Comparison of ENCODE assay signal across 8 cellular contexts in genomic region chr9:128946945-128947422, GRCh38. TPM values are rescaled to one million over a fixed set of nuclear protein-coding genes. Genes with fewer than 3 reads are reported as not detected.
DNase-seq lines count a peak whose midpoint lies in the region; ATAC-seq and TF ChIP-seq lines count a peak whose summit lies in the region.

No MANE protein-coding gene starts in this region.

- TF ChIP-seq CTCF in activated B cell treated with CpG ODN at 0.5 μM for 24 hours (IDR thresholded peaks at IDR 0.05) (no peak), GM10248 (IDR thresholded peaks at IDR 0.05; ENCODE audit: control extremely low read depth, extremely low read depth, low read depth, missing control alignments) (no peak), GM13976 (IDR thresholded peaks at IDR 0.05; ENCODE audit: borderline replicate concordance, control extremely low read depth, extremely low read depth, insufficient read depth, missing control alignments) (no peak)

- no peaks in the 10 kb centered on the region for H3K27me3 ChIP-seq in esophagus (ENCODE audit: control insufficient read depth in 1 of 2, insufficient read depth in 2 of 2, low read length in 2 of 2)
- no peaks in the 10 kb centered on the region for H3K27me3 ChIP-seq in muscle layer of colon (ENCODE audit: control insufficient read depth in 1 of 2, insufficient read depth in 2 of 2, low read length in 2 of 2)

- peaks cover 8 to 14% of the 10 kb centered on the region in 2 donors for H3K4me1 ChIP-seq in esophagus (ENCODE audit: control insufficient read depth in 2 of 2, insufficient read depth in 2 of 2, low read length in 1 of 2)
- peaks cover 14% of the 10 kb centered on the region for H3K4me1 ChIP-seq in muscle layer of colon (ENCODE audit: insufficient read depth, low read length)

- CTCF ChIA-PET in activated B cell treated with CpG ODN at 0.5 μM for 24 hours (lab: Charles Lee) (no interaction called here), GM10248 (lab: Yijun Ruan, JAX) (interaction anchor here (4.8 kb wide), 1 partner anchor 19 kb away, joined by 26 read pairs; no protein-coding TSS in a partner anchor)

- H3K27ac ChIP-seq in esophagus (ENCODE audit: low read depth in 2 of 2, low read length in 1 of 2) (peak overlapping the region; percentile 89 to 98), muscle layer of colon (ENCODE audit: low read depth, low read length) (peak overlapping the region; percentile 93)

- H3K27ac Mint-ChIP-seq in activated B cell treated with CpG ODN at 0.5 μM for 24 hours: peak overlapping the region; percentile 97

- POLR2A ChIA-PET in activated B cell treated with CpG ODN at 0.5 μM for 24 hours (lab: Charles Lee): interaction anchor here (0.5 to 1.7 kb wide), 4 partner anchors 22 to 176 kb away, joined by 3 to 9 read pairs (median 3); partner anchors contain the start of genes MIGA2 and ZER1
- POLR2A ChIA-PET in GM10248 (lab: Yijun Ruan, JAX): interaction anchor here (0.5 to 1.3 kb wide), 2 partner anchors 129 to 526 kb away, joined by 3 to 5 read pairs; partner anchors contain the start of genes CERCAM and ENDOG

- intact Hi-C loops in activated B cell treated with CpG ODN at 0.5 μM for 24 hours (cut with micrococcal nuclease): loop anchor here (1.0 to 10.0 kb wide), 2 partner anchors 66 to 242 kb away; partner anchors contain the start of genes KYAT1 and PKN3

- WGBS in esophagus, 2 donors: 3% methylated on average over 31 of the region's 31 CpGs

- H3K4me3 Mint-ChIP-seq in activated B cell treated with CpG ODN at 0.5 μM for 24 hours: peak overlapping the region; percentile 98

- ATAC-seq in activated CD4-positive, CD25-positive, alpha-beta regulatory T cell treated with anti-CD3 and anti-CD28 coated beads, Interleukin-2, amount 50 U/mL, for 24 hours: peak; percentile 7 to 11
- ATAC-seq in HG03097 (IDR thresholded peaks at IDR 0.05; ENCODE audit: low FRiP score, unreplicated experiment) (peak; percentile 11), activated B cell treated with CpG ODN at 0.5 μM for 24 hours (ENCODE audit: low read depth) (peak; percentile 9)

- peaks cover 5 to 10% of the 10 kb centered on the region in 2 donors for H3K36me3 ChIP-seq in esophagus (ENCODE audit: control insufficient read depth in 2 of 2, insufficient read depth in 2 of 2, low read length in 1 of 2)
- no peaks in the 10 kb centered on the region for H3K36me3 ChIP-seq in muscle layer of colon (ENCODE audit: insufficient read depth, low read length)

- no peaks in the 10 kb centered on the region for H3K27me3 Mint-ChIP-seq in activated B cell treated with CpG ODN at 0.5 μM for 24 hours

- in situ Hi-C loops in GM13976 (cut with MboI; ENCODE audit: low sequenced_read_pairs, unreplicated experiment): no loop called here

- no peak for DNase-seq in activated CD4-positive, CD25-positive, alpha-beta regulatory T cell (lab: John Stamatoyannopoulos, UW)
- no peak for DNase-seq in activated B cell treated with CpG ODN at 0.5 μM for 24 hours
- no peak for DNase-seq in GM10248 (ENCODE audit: extremely low spot score)
- DNase-seq in GM13976 (ENCODE audit: low spot score): no peak

- no peaks in the 10 kb centered on the region for H3K9me3 ChIP-seq in esophagus (ENCODE audit: control insufficient read depth in 2 of 2, insufficient read depth in 1 of 2, low read depth in 1 of 2, low read length in 1 of 2)
- H3K9me3 ChIP-seq in muscle layer of colon (ENCODE audit: low read length): no peaks in the 10 kb centered on the region

- no peaks in the 10 kb centered on the region for H3K9me3 Mint-ChIP-seq in activated B cell treated with CpG ODN at 0.5 μM for 24 hours

- H3K36me3 Mint-ChIP-seq in activated B cell treated with CpG ODN at 0.5 μM for 24 hours (ENCODE audit: low read depth): peaks cover 29% of the 10 kb centered on the region

- peak overlapping the region; percentile 2 for H3K9ac ChIP-seq in muscle layer of colon (ENCODE audit: low read length)

- peak overlapping the region; percentile 78 to 92 for H3K4me3 ChIP-seq in esophagus (ENCODE audit: low read depth in 1 of 2, low read length in 2 of 2)
- peak overlapping the region; percentile 66 to 81 for H3K4me3 ChIP-seq in muscle layer of colon (ENCODE audit: low read depth in 1 of 2, low read length in 2 of 2)

- peaks cover 28% of the 10 kb centered on the region for H3K4me1 Mint-ChIP-seq in activated B cell treated with CpG ODN at 0.5 μM for 24 hours

RNA-seq across cellular contexts. Expression of gene DOLK, which starts 0.4 kb away (rescaled TPM):
- total RNA-seq in activated B cell treated with CpG ODN at 0.5 μM for 24 hours: 9.0 and 10.3 TPM in 2 replicates
- 10 to 100 TPM in 1 of 2 donors, 1 to 10 TPM in 1; 5.3 to 11.6 TPM for polyA plus RNA-seq in esophagus

RNA-seq across cellular contexts. Expression of gene NUP188, which starts 0.5 kb away (rescaled TPM):
- 76.9 and 103 TPM in 2 replicates for total RNA-seq in activated B cell treated with CpG ODN at 0.5 μM for 24 hours
- 10 to 100 TPM; 19.7 to 21.8 TPM for polyA plus RNA-seq in esophagus

RNA-seq across cellular contexts. Expression of gene PHYHD1, which starts 26.2 kb away (rescaled TPM):
- total RNA-seq in activated B cell treated with CpG ODN at 0.5 μM for 24 hours: 0.86 and 1.0 TPM in 2 replicates
- 10 to 100 TPM; 19.8 to 39.5 TPM for polyA plus RNA-seq in esophagus
